1 cellular context compared by ENCODE assay signal in the genomic region with DNA sequence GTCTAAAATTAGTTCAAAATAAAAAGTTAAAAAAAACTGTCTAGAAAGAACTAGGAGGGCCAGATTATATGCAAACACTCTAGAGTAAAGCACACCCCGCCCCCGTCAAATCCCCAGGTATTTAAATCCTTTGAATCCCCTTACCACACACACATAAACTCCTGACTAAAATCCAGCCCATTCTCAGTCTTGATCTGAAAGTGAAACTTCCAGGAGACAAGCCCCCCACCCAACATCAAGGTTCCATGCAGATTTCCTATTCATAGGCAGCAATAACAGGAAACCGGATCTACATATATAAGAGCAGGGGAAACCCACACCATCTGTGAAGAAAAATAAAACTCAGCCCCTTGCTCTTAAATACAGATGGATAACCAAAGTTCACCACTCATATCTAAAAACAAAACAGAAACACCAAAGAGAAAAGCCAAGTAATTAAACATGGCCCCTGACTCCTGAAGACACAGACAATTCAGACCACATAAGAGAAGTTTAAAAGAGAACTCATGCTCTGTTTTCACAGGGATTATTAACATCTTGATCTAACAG.
A peak's percentile ranks its signal among the peaks of the same experiment; 100 is the strongest.
TF ChIP-seq lines count a peak whose summit lies in the region.

No MANE protein-coding gene starts in this region.

TF ChIP-seq in GM12878, 131 proteins besides CTCF, POLR2A, EP300 and RAD21 (continued from another document and continues in another):
- no peak for TF ChIP-seq E4F1 (IDR thresholded peaks at IDR 0.05; ENCODE audit: borderline replicate concordance, partially characterized antibody)
- 0 out of 2 replicates have a peak, but pooled peaks have one; percentile 29 for TF ChIP-seq CHD2 (IDR thresholded peaks at IDR 0.05; ENCODE audit: borderline replicate concordance, low read depth, low read length)
- TF ChIP-seq ZZZ3 (IDR thresholded peaks at IDR 0.05; ENCODE audit: control insufficient read depth, insufficient read length, low read depth): no peak
- TF ChIP-seq CBX5 (IDR thresholded peaks at IDR 0.05; ENCODE audit: low read depth): 0 out of 2 replicates have a peak, but pooled peaks have one; percentile 20
- TF ChIP-seq SMC3 (IDR thresholded peaks at IDR 0.05; ENCODE audit: borderline replicate concordance, low read length): no peak; the same call in 1 of the 2 replicates
- TF ChIP-seq, protein P1, sequence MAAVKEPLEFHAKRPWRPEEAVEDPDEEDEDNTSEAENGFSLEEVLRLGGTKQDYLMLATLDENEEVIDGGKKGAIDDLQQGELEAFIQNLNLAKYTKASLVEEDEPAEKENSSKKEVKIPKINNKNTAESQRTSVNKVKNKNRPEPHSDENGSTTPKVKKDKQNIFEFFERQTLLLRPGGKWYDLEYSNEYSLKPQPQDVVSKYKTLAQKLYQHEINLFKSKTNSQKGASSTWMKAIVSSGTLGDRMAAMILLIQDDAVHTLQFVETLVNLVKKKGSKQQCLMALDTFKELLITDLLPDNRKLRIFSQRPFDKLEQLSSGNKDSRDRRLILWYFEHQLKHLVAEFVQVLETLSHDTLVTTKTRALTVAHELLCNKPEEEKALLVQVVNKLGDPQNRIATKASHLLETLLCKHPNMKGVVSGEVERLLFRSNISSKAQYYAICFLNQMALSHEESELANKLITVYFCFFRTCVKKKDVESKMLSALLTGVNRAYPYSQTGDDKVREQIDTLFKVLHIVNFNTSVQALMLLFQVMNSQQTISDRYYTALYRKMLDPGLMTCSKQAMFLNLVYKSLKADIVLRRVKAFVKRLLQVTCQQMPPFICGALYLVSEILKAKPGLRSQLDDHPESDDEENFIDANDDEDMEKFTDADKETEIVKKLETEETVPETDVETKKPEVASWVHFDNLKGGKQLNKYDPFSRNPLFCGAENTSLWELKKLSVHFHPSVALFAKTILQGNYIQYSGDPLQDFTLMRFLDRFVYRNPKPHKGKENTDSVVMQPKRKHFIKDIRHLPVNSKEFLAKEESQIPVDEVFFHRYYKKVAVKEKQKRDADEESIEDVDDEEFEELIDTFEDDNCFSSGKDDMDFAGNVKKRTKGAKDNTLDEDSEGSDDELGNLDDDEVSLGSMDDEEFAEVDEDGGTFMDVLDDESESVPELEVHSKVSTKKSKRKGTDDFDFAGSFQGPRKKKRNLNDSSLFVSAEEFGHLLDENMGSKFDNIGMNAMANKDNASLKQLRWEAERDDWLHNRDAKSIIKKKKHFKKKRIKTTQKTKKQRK (IDR thresholded peaks at IDR 0.05; ENCODE audit: low read depth, low read length): no peak
- no peak for TF ChIP-seq HDGF (IDR thresholded peaks at IDR 0.05)
- TF ChIP-seq, protein P2, sequence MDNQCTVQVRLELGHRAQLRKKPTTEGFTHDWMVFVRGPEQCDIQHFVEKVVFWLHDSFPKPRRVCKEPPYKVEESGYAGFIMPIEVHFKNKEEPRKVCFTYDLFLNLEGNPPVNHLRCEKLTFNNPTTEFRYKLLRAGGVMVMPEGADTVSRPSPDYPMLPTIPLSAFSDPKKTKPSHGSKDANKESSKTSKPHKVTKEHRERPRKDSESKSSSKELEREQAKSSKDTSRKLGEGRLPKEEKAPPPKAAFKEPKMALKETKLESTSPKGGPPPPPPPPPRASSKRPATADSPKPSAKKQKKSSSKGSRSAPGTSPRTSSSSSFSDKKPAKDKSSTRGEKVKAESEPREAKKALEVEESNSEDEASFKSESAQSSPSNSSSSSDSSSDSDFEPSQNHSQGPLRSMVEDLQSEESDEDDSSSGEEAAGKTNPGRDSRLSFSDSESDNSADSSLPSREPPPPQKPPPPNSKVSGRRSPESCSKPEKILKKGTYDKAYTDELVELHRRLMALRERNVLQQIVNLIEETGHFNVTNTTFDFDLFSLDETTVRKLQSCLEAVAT (IDR thresholded peaks at IDR 0.05): peak; percentile 54; the same call in 1 of the 2 replicates
- TF ChIP-seq SKIL (IDR thresholded peaks at IDR 0.05; ENCODE audit: low read depth, poor library complexity, severe bottlenecking): peak; percentile 72
- 0 out of 2 replicates have a peak, but pooled peaks have one; percentile 55 for TF ChIP-seq ZBED1 (IDR thresholded peaks at IDR 0.05; ENCODE audit: borderline replicate concordance)
- TF ChIP-seq NBN (IDR thresholded peaks at IDR 0.05): peak; percentile 66; the same call in 1 of the 2 replicates
- TF ChIP-seq PML (IDR thresholded peaks at IDR 0.05; ENCODE audit: low read length): peak; percentile 65
- no peak for TF ChIP-seq POLR2AphosphoS5 (IDR thresholded peaks at IDR 0.05; ENCODE audit: low read length)
- TF ChIP-seq SUZ12 (IDR thresholded peaks at IDR 0.05; ENCODE audit: unreplicated experiment): no peak
- no peak for TF ChIP-seq KLF5 (IDR thresholded peaks at IDR 0.05; ENCODE audit: partially characterized antibody)
- TF ChIP-seq BCL11A (IDR thresholded peaks at IDR 0.05; ENCODE audit: low read depth, low read length): peak; percentile 62
- TF ChIP-seq, protein P3, sequence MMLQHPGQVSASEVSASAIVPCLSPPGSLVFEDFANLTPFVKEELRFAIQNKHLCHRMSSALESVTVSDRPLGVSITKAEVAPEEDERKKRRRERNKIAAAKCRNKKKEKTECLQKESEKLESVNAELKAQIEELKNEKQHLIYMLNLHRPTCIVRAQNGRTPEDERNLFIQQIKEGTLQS (IDR thresholded peaks at IDR 0.05; ENCODE audit: borderline replicate concordance, extremely low read depth, low read depth, low read length): no peak
- TF ChIP-seq NFYA (IDR thresholded peaks at IDR 0.05; ENCODE audit: borderline replicate concordance, low read depth, low read length): no peak
- no peak for TF ChIP-seq SREBF1 (IDR thresholded peaks at IDR 0.05; ENCODE audit: low read length)
- no peak for TF ChIP-seq NRF1 (conservative IDR thresholded peaks at IDR 0.05; ENCODE audit: low read depth, low read length)
- TF ChIP-seq STAT3 (IDR thresholded peaks at IDR 0.05; ENCODE audit: low read depth, low read length): no peak
- no peak for TF ChIP-seq RELA (IDR thresholded peaks at IDR 0.05; ENCODE audit: borderline replicate concordance, partially characterized antibody)
- TF ChIP-seq, protein P4, sequence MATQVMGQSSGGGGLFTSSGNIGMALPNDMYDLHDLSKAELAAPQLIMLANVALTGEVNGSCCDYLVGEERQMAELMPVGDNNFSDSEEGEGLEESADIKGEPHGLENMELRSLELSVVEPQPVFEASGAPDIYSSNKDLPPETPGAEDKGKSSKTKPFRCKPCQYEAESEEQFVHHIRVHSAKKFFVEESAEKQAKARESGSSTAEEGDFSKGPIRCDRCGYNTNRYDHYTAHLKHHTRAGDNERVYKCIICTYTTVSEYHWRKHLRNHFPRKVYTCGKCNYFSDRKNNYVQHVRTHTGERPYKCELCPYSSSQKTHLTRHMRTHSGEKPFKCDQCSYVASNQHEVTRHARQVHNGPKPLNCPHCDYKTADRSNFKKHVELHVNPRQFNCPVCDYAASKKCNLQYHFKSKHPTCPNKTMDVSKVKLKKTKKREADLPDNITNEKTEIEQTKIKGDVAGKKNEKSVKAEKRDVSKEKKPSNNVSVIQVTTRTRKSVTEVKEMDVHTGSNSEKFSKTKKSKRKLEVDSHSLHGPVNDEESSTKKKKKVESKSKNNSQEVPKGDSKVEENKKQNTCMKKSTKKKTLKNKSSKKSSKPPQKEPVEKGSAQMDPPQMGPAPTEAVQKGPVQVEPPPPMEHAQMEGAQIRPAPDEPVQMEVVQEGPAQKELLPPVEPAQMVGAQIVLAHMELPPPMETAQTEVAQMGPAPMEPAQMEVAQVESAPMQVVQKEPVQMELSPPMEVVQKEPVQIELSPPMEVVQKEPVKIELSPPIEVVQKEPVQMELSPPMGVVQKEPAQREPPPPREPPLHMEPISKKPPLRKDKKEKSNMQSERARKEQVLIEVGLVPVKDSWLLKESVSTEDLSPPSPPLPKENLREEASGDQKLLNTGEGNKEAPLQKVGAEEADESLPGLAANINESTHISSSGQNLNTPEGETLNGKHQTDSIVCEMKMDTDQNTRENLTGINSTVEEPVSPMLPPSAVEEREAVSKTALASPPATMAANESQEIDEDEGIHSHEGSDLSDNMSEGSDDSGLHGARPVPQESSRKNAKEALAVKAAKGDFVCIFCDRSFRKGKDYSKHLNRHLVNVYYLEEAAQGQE (IDR thresholded peaks at IDR 0.05; ENCODE audit: low read depth, low read length): no peak
- peak; percentile 70 for TF ChIP-seq CBFB (IDR thresholded peaks at IDR 0.05; ENCODE audit: low read depth)
- peak; percentile 94 to 97 for TF ChIP-seq IKZF2 (IDR thresholded peaks at IDR 0.05)
- peak; percentile 48 for TF ChIP-seq NR2F1 (conservative IDR thresholded peaks at IDR 0.05)
- TF ChIP-seq, protein P5, sequence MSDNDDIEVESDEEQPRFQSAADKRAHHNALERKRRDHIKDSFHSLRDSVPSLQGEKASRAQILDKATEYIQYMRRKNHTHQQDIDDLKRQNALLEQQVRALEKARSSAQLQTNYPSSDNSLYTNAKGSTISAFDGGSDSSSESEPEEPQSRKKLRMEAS (IDR thresholded peaks at IDR 0.05; ENCODE audit: low read depth, low read length): no peak
- no peak for TF ChIP-seq BACH1 (IDR thresholded peaks at IDR 0.05; ENCODE audit: borderline replicate concordance)
- TF ChIP-seq ETV6 (conservative IDR thresholded peaks at IDR 0.05 in 1 of 2, IDR thresholded peaks at IDR 0.05 in 1 of 2; ENCODE audit: borderline replicate concordance in 1 of 2, low read depth in 1 of 2): peak in 1 of 2 experiments; percentile 74; a peak in 1 of 4 replicates
- TF ChIP-seq SMAD1 (IDR thresholded peaks at IDR 0.05; ENCODE audit: low read depth, partially characterized antibody): no peak
- TF ChIP-seq, protein P6, sequence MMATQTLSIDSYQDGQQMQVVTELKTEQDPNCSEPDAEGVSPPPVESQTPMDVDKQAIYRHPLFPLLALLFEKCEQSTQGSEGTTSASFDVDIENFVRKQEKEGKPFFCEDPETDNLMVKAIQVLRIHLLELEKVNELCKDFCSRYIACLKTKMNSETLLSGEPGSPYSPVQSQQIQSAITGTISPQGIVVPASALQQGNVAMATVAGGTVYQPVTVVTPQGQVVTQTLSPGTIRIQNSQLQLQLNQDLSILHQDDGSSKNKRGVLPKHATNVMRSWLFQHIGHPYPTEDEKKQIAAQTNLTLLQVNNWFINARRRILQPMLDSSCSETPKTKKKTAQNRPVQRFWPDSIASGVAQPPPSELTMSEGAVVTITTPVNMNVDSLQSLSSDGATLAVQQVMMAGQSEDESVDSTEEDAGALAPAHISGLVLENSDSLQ (IDR thresholded peaks at IDR 0.05): 0 out of 2 replicates have a peak, but pooled peaks have one; percentile 32
- no peak for TF ChIP-seq HDAC6 (IDR thresholded peaks at IDR 0.05; ENCODE audit: unreplicated experiment)
- TF ChIP-seq BHLHE40 (IDR thresholded peaks at IDR 0.05; ENCODE audit: borderline replicate concordance in 1 of 2, low read depth in 2 of 2, low read length in 1 of 2): 0 out of 4 replicates have a peak, but pooled peaks of 1 of the 2 experiments have one; percentile 43
- no peak for TF ChIP-seq PAX8 (IDR thresholded peaks at IDR 0.05)
- TF ChIP-seq CREB1 (IDR thresholded peaks at IDR 0.05; ENCODE audit: low read depth): no peak
- peak; percentile 88 for TF ChIP-seq IKZF1 (conservative IDR thresholded peaks at IDR 0.05)
- TF ChIP-seq ZNF217 (IDR thresholded peaks at IDR 0.05): no peak
- TF ChIP-seq POU2F2 (IDR thresholded peaks at IDR 0.05; ENCODE audit: borderline replicate concordance, low read depth, low read length): peak; percentile 79; the same call in 2 of the 3 replicates
- TF ChIP-seq NFIC (IDR thresholded peaks at IDR 0.05; ENCODE audit: low read depth, low read length): peak; percentile 92
- peak; percentile 91 for TF ChIP-seq EED (IDR thresholded peaks at IDR 0.05; ENCODE audit: low read depth)
- no peak for TF ChIP-seq RAD51 (IDR thresholded peaks at IDR 0.05)
- peak; percentile 49; the same call in 1 of the 2 replicates for TF ChIP-seq GABPA (IDR thresholded peaks at IDR 0.05; ENCODE audit: low read depth)
- no peak for TF ChIP-seq ASH2L (IDR thresholded peaks at IDR 0.05; ENCODE audit: borderline replicate concordance, low read depth)
- TF ChIP-seq, protein P7, sequence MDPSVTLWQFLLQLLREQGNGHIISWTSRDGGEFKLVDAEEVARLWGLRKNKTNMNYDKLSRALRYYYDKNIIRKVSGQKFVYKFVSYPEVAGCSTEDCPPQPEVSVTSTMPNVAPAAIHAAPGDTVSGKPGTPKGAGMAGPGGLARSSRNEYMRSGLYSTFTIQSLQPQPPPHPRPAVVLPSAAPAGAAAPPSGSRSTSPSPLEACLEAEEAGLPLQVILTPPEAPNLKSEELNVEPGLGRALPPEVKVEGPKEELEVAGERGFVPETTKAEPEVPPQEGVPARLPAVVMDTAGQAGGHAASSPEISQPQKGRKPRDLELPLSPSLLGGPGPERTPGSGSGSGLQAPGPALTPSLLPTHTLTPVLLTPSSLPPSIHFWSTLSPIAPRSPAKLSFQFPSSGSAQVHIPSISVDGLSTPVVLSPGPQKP (IDR thresholded peaks at IDR 0.05; ENCODE audit: low read depth, low read length): no peak
- TF ChIP-seq TCF7 (IDR thresholded peaks at IDR 0.05; ENCODE audit: borderline replicate concordance): peak; percentile 28; the same call in 1 of the 2 replicates
- TF ChIP-seq POLR2AphosphoS2 (IDR thresholded peaks at IDR 0.05; ENCODE audit: low read depth, low read length): no peak
- no peak for TF ChIP-seq SPI1 (IDR thresholded peaks at IDR 0.05; ENCODE audit: borderline replicate concordance, insufficient read depth, low read depth, low read length)
- TF ChIP-seq MTA3 (IDR thresholded peaks at IDR 0.05; ENCODE audit: borderline replicate concordance, low read length): peak; percentile 87; the same call in 1 of the 2 replicates
- peak; percentile 62 for TF ChIP-seq ATF7 (IDR thresholded peaks at IDR 0.05; ENCODE audit: low read depth)
